Comparison of ENCODE assay signal across 1 cellular context in genomic region chr4:75769044-75769443, GRCh38.
TF ChIP-seq lines count a peak whose summit lies in the region.

No MANE protein-coding gene starts in this region.

TF ChIP-seq in SK-N-SH treated with all-trans-retinoic acid at 6 μM for 48 hours, 23 proteins besides CTCF, POLR2A, EP300 and RAD21 (continued from another document):
- no peak for TF ChIP-seq PATZ1 (CRISPR knock-in tag; IDR thresholded peaks at IDR 0.05; ENCODE audit: borderline replicate concordance)
